ENCODE assay signal across 8 cellular contexts in genomic region chr4:89056953-89057398, GRCh38. TPM values are rescaled to one million over a fixed set of nuclear protein-coding genes. Genes with fewer than 3 reads are reported as not detected.
DNase-seq lines count a peak whose midpoint lies in the region; ATAC-seq, FAIRE-seq and TF ChIP-seq lines count a peak whose summit lies in the region.

FAM13A (minus strand) TSS chr4:89057185; CDS start chr4:89056964, 221 bp downstream.

- 0% methylated on average over 9 of the region's 9 CpGs for WGBS in A549 (ENCODE audit: missing lambda C conversion rate)
- under 1% methylated on average over 9 of the region's 9 CpGs for WGBS in HUES64

- H3K27me3 Mint-ChIP-seq in stimulated activated naive CD8-positive, alpha-beta T cell treated with anti-CD3 and anti-CD28 coated beads, Interleukin-15, amount 100 ng/mL, for 72 hours, result peaks cover 25% of the 10 kb centered on the region

- DNase-seq in A549 (ENCODE audit: low read depth in 1 of 2, low spot score in 1 of 2), result peak; percentile 41 to 94
- peak; percentile 70 for DNase-seq in left lobe of liver (ENCODE audit: low spot score)
- no peak for DNase-seq in stimulated activated naive CD8-positive, alpha-beta T cell treated with anti-CD3 and anti-CD28 coated beads, Interleukin-15, amount 100 ng/mL, for 72 hours
- no peak for DNase-seq in activated CD8-positive, alpha-beta memory T cell treated with anti-CD3 and anti-CD28 coated beads for 24 hours

- CTCF ChIA-PET in A549 (lab: Yijun Ruan, JAX), result interaction anchor here (1.5 kb wide), 1 partner anchor 54 kb away, joined by 5 read pairs; the partner anchor contains the start of gene TIGD2

- TF ChIP-seq POLR2A in A549 (IDR thresholded peaks at IDR 0.05; ENCODE audit: low read length), result 0 out of 2 replicates have a peak, but pooled peaks have one; percentile 8

- POLR2A ChIA-PET in A549 (lab: Yijun Ruan, JAX), result no interaction called here

- TF ChIP-seq CTCF in A549 (IDR thresholded peaks at IDR 0.05), result no peak

- peak within 1 kb of the TSS; percentile 71 for H3K4me2 ChIP-seq in A549

- peaks cover 34% of the 10 kb centered on the region for H3K4me1 Mint-ChIP-seq in stimulated activated naive CD8-positive, alpha-beta T cell treated with anti-CD3 and anti-CD28 coated beads, Interleukin-15, amount 100 ng/mL, for 72 hours

- H3K9me3 Mint-ChIP-seq in stimulated activated naive CD8-positive, alpha-beta T cell treated with anti-CD3 and anti-CD28 coated beads, Interleukin-15, amount 100 ng/mL, for 72 hours, result peaks cover 7 to 24% of the 10 kb centered on the region in 2 donors

- TF ChIP-seq EP300 in A549 (IDR thresholded peaks at IDR 0.05), result no peak

- H3K27me3 ChIP-seq in HUES64 (ENCODE audit: insufficient read depth, low read length) (no peaks in the 10 kb centered on the region), duodenal mucosa (ENCODE audit: control insufficient read depth in 1 of 2, insufficient read depth in 2 of 2, low read length in 2 of 2) (no peaks in the 10 kb centered on the region)

- H3K9ac ChIP-seq in HUES64 (ENCODE audit: low read depth, low read length), result peak within 1 kb of the TSS; percentile 78
- H3K9ac ChIP-seq in duodenal mucosa (ENCODE audit: low read depth in 1 of 2, low read length in 2 of 2), result peak within 1 kb of the TSS; percentile 21 to 57

- no peaks in the 10 kb centered on the region for H3K9me3 ChIP-seq in A549
- no peaks in the 10 kb centered on the region for H3K9me3 ChIP-seq in HUES64 (ENCODE audit: insufficient read depth, low read depth, low read length)
- H3K9me3 ChIP-seq in duodenal mucosa (ENCODE audit: control insufficient read depth in 1 of 2, low read length in 2 of 2), result peaks cover 0 to 3% of the 10 kb centered on the region in 2 donors

- H3K4me1 ChIP-seq in A549 (peaks cover 7% of the 10 kb centered on the region; the same call in 1 of the 3 replicates), HUES64 (ENCODE audit: insufficient read depth, low read length) (peaks cover 31% of the 10 kb centered on the region), duodenal mucosa (ENCODE audit: control insufficient read depth in 1 of 2, insufficient read depth in 2 of 2, low read length in 2 of 2) (peaks cover 0 to 24% of the 10 kb centered on the region in 2 donors)

- H3K27ac ChIP-seq in A549 (peak within 1 kb of the TSS; percentile 80 to 88), HUES64 (ENCODE audit: low read depth, low read length) (peak within 1 kb of the TSS; percentile 41), duodenal mucosa (ENCODE audit: low read depth, low read length) (no peak within 1 kb of the TSS)

- peak within 1 kb of the TSS; percentile 57 for H3K4me3 ChIP-seq in A549
- H3K4me3 ChIP-seq in HUES64 (ENCODE audit: low read length), result peak within 1 kb of the TSS; percentile 67
- H3K4me3 ChIP-seq in duodenal mucosa (ENCODE audit: low read depth in 1 of 2, low read length in 2 of 2), result peak within 1 kb of the TSS; percentile 65 to 84

- ATAC-seq in A549 (peak; percentile 92 to 100), GM18517 (IDR thresholded peaks at IDR 0.05; ENCODE audit: unreplicated experiment) (peak; percentile 74), left lobe of liver (peak; percentile 94)
- no peak for ATAC-seq in stimulated activated naive CD8-positive, alpha-beta T cell treated with anti-CD3 and anti-CD28 coated beads, Interleukin-15, amount 100 ng/mL, for 72 hours

- peak; percentile 61 for FAIRE-seq in A549 (lab: Jason Lieb, UNC)

- peak within 1 kb of the TSS; percentile 43 for H3K4me3 Mint-ChIP-seq in stimulated activated naive CD8-positive, alpha-beta T cell treated with anti-CD3 and anti-CD28 coated beads, Interleukin-15, amount 100 ng/mL, for 72 hours

- H3K36me3 ChIP-seq in HUES64 (ENCODE audit: insufficient read depth, low read length), result no peaks in the 10 kb centered on the region
- H3K36me3 ChIP-seq in duodenal mucosa (ENCODE audit: control insufficient read depth in 1 of 2, insufficient read depth in 2 of 2, low read length in 2 of 2), result no peaks in the 10 kb centered on the region

- peak within 1 kb of the TSS in 1 of 2 donors; percentile 88 for H3K27ac Mint-ChIP-seq in stimulated activated naive CD8-positive, alpha-beta T cell treated with anti-CD3 and anti-CD28 coated beads, Interleukin-15, amount 100 ng/mL, for 72 hours

- no peak for TF ChIP-seq RAD21 in A549 (conservative IDR thresholded peaks at IDR 0.05 in 1 of 2, IDR thresholded peaks at IDR 0.05 in 1 of 2)

TF ChIP-seq in A549, 52 proteins besides CTCF, POLR2A, EP300 and RAD21 (continues in another document):
- no peak for TF ChIP-seq HDAC2 (IDR thresholded peaks at IDR 0.05)
- no peak for TF ChIP-seq E2F6 (IDR thresholded peaks at IDR 0.05; ENCODE audit: borderline replicate concordance, low read depth)
- peak; percentile 1 for TF ChIP-seq MAFK (IDR thresholded peaks at IDR 0.05; ENCODE audit: partially characterized antibody)
- TF ChIP-seq MAX (IDR thresholded peaks at IDR 0.05), result peak; percentile 86
- TF ChIP-seq RCOR1 (IDR thresholded peaks at IDR 0.05; ENCODE audit: low read depth, low read length), result no peak
- TF ChIP-seq CBX2 (IDR thresholded peaks at IDR 0.05; ENCODE audit: borderline replicate concordance, low read depth), result no peak
- TF ChIP-seq EHF (CRISPR knock-in tag; IDR thresholded peaks at IDR 0.05), result no peak
- TF ChIP-seq JUNB (IDR thresholded peaks at IDR 0.05), result no peak
- TF ChIP-seq HOXB5 (CRISPR knock-in tag; IDR thresholded peaks at IDR 0.05), result no peak
- TF ChIP-seq USF2 (IDR thresholded peaks at IDR 0.05), result peak; percentile 94
- no peak for TF ChIP-seq FOSL2 (IDR thresholded peaks at IDR 0.05)
- peak; percentile 28; the same call in 1 of the 2 replicates for TF ChIP-seq FOSL2 (CRISPR knock-in tag; IDR thresholded peaks at IDR 0.05)
- TF ChIP-seq KDM1A (IDR thresholded peaks at IDR 0.05; ENCODE audit: low read depth), result no peak
- TF ChIP-seq RNF2 (IDR thresholded peaks at IDR 0.05; ENCODE audit: borderline replicate concordance, low read depth), result no peak

TF ChIP-seq in PFSK-1, 5 proteins besides CTCF, POLR2A, EP300 and RAD21:
- TF ChIP-seq POLR2AphosphoS5 (IDR thresholded peaks at IDR 0.05; ENCODE audit: low read depth, low read length), result peak; percentile 80
- peak; percentile 83; the same call in 1 of the 2 replicates for TF ChIP-seq TAF1 (IDR thresholded peaks at IDR 0.05; ENCODE audit: borderline replicate concordance, insufficient read depth, low read length)
- 0 out of 2 replicates have a peak, but pooled peaks have one; percentile 32 for TF ChIP-seq SIN3A (IDR thresholded peaks at IDR 0.05; ENCODE audit: borderline replicate concordance, insufficient read depth, low read length)
- TF ChIP-seq FOXP2 (optimal IDR thresholded peaks at IDR 0.05; ENCODE audit: borderline replicate concordance, extremely low read depth, extremely low read length, insufficient read depth), result no peak

RNA-seq across cellular contexts. Expression of gene FAM13A, which starts in this region (rescaled TPM):
- 21.0 and 22.0 TPM in 2 replicates for polyA plus RNA-seq in A549 (2011; rRNA removed)
- polyA plus RNA-seq in A549 (2012; cell fraction: cytosol; rRNA removed), result 3.6 and 3.8 TPM in 2 replicates
- 5.3 and 6.5 TPM in 2 replicates for polyA plus RNA-seq in A549 (2012; cell fraction: nucleus; rRNA removed)
- polyA plus RNA-seq in A549 (2017; fragmentation: RNase III; extraction: RNeasy Plus Mini Kit Qiagen cat#74134 plus additional on column Dnase treatment), result 5.7 to 6.9 TPM (median 6.5 TPM) in 3 replicates
- polyA minus RNA-seq in A549 (2011; rRNA and poly(A)+ RNA removed), result 34.8 and 43.1 TPM in 2 replicates
- polyA plus RNA-seq in HUES64 (2013, experiment 1 of 2), result 10.0 TPM
- polyA plus RNA-seq in HUES64 (2013, experiment 2 of 2), result 10.0 TPM
- 4.4 TPM for polyA plus RNA-seq in PFSK-1 (2012; ENCODE audit: insufficient read length, low read depth)
- 70.2 TPM for total RNA-seq in left lobe of liver

Comparison
In these comparisons a context has a peak if more than half of its experiments do, and no peak if none do; other contexts are left out.
1. DNase-seq: peak in A549 (2 of 2) and left lobe of liver (single experiment); none in stimulated activated naive CD8-positive, alpha-beta T cell treated with anti-CD3 and anti-CD28 coated beads, Interleukin-15, amount 100 ng/mL, for 72 hours (0 of 2) and activated CD8-positive, alpha-beta memory T cell treated with anti-CD3 and anti-CD28 coated beads for 24 hours (single experiment).
2. Peak in every context shown above with its lines, with median percentiles within 50 percentile points of each other: H3K4me3 ChIP-seq.